In genomic region chr7:107078517-107078966, GRCh38 we compare ENCODE assay signal across 12 cellular contexts. TPM values are rescaled to one million over a fixed set of nuclear protein-coding genes. Genes with fewer than 3 reads are reported as not detected.
DNase-seq lines count a peak whose midpoint lies in the region; ATAC-seq and TF ChIP-seq lines count a peak whose summit lies in the region.
"Had no signal": no experiment of that assay in that cellular context is flagged by ENCODE, and none has a peak within 500 bp of the region (broad histone marks: within the 10 kb centered on the region; RNA-seq: fewer than 3 reads in every experiment).

No MANE protein-coding gene starts in this region.

- no peak for TF ChIP-seq POLR2A in HCT116 (IDR thresholded peaks at IDR 0.05; ENCODE audit: borderline replicate concordance, extremely low read depth, insufficient read depth, insufficient read length)

- TF ChIP-seq CTCF in A673 (conservative IDR thresholded peaks at IDR 0.05; ENCODE audit: low read depth, low read length) (no peak), HCT116 (IDR thresholded peaks at IDR 0.05 in 2 of 3, conservative IDR thresholded peaks at IDR 0.05 in 1 of 3; ENCODE audit: borderline replicate concordance in 1 of 3, insufficient read depth in 1 of 3, low read depth in 2 of 3, low read length in 2 of 3) (no peak)

- no peak overlapping the region for H3K4me2 ChIP-seq in HCT116 (ENCODE audit: low read length)

- intact Hi-C loops in A673 (cut with micrococcal nuclease; ENCODE audit: unreplicated experiment) (loop anchor here (10.0 kb wide), 1 partner anchor 64 kb away; no protein-coding TSS in a partner anchor), HCT116 (cut with micrococcal nuclease) (no loop called here)
- intact Hi-C loops in activated T-helper 1 cell treated with anti-CD3 and anti-CD28 coated beads, Interleukin-12 subunit alpha, Interleukin-12 subunit beta, Interleukin-2, Interleukin-4 antibody, amounts not matched to agents 30 ng/mL and 10 ng/mL and 1 ng/mL, durations not matched to agents 14 hours and 24 hours and 36 hours (cut with micrococcal nuclease), result no loop called here

- H3K4me3 ChIP-seq in A673 (ENCODE audit: low read depth, low read length, poor library complexity, severe bottlenecking) (no peak overlapping the region), HCT116 (replicated peaks in 1 of 2; ENCODE audit: low read depth in 1 of 2, low read length in 2 of 2) (no peak overlapping the region)
- H3K4me3 ChIP-seq: gastrocnemius medialis, suprapubic skin had no signal

- H3K9me2 ChIP-seq in HCT116 (ENCODE audit: insufficient read depth), result no peaks in the 10 kb centered on the region

- CTCF ChIA-PET in A673 (lab: Charles Lee), result no interaction called here
- CTCF ChIA-PET in HCT116 (lab: Charles Lee), result no interaction called here

- H3K4me3 Mint-ChIP-seq in activated T-helper 1 cell treated with anti-CD3 and anti-CD28 coated beads, Interleukin-12 subunit alpha, Interleukin-12 subunit beta, Interleukin-2, Interleukin-4 antibody, amounts not matched to agents 30 ng/mL and 10 ng/mL and 1 ng/mL, durations not matched to agents 14 hours and 24 hours and 36 hours, result no peak overlapping the region
- H3K4me3 Mint-ChIP-seq in stimulated activated naive CD8-positive, alpha-beta T cell treated with anti-CD3 and anti-CD28 coated beads, Interleukin-15, amount 100 ng/mL, for 72 hours, result no peak overlapping the region
- H3K4me3 Mint-ChIP-seq: activated naive CD8-positive, alpha-beta T cell had no signal

- TF ChIP-seq RAD21 in HCT116 (IDR thresholded peaks at IDR 0.05; ENCODE audit: low read depth), result no peak

- no peak for ATAC-seq in HCT116
- no peak for ATAC-seq in GM18909 (IDR thresholded peaks at IDR 0.05; ENCODE audit: poor library complexity, unreplicated experiment)
- no peak for ATAC-seq in stimulated activated naive CD8-positive, alpha-beta T cell treated with anti-CD3 and anti-CD28 coated beads, Interleukin-15, amount 100 ng/mL, for 72 hours
- ATAC-seq: activated CD4-positive, CD25-positive, alpha-beta regulatory T cell treated with anti-CD3 and anti-CD28 coated beads, Interleukin-2, amount 50 U/mL, for 24 hours; gastrocnemius medialis had no signal

- no peaks in the 10 kb centered on the region for H4K20me1 ChIP-seq in HCT116 (ENCODE audit: insufficient read depth)

- no peaks in the 10 kb centered on the region for H3K36me3 Mint-ChIP-seq in activated T-helper 1 cell treated with anti-CD3 and anti-CD28 coated beads, Interleukin-12 subunit alpha, Interleukin-12 subunit beta, Interleukin-2, Interleukin-4 antibody, amounts not matched to agents 30 ng/mL and 10 ng/mL and 1 ng/mL, durations not matched to agents 14 hours and 24 hours and 36 hours (ENCODE audit: low read depth)
- H3K36me3 Mint-ChIP-seq: activated naive CD8-positive, alpha-beta T cell had no signal

- POLR2A ChIA-PET in A673 (lab: Charles Lee; ENCODE audit: low non-redundant PET) (no interaction called here), HCT116 (lab: Charles Lee) (no interaction called here)

- H3K9me3 ChIP-seq in A673 (ENCODE audit: low read depth, low read length, poor library complexity, severe bottlenecking), result no peaks in the 10 kb centered on the region
- H3K9me3 ChIP-seq in HCT116 (ENCODE audit: control insufficient read depth in 1 of 2, insufficient read depth in 1 of 2, low read depth in 1 of 2, low read length in 2 of 2), result no peaks in the 10 kb centered on the region
- H3K9me3 ChIP-seq: gastrocnemius medialis, suprapubic skin had no signal

- H3K4me1 ChIP-seq in A673 (ENCODE audit: insufficient read depth, low read length, poor library complexity, severe bottlenecking) (no peaks in the 10 kb centered on the region), HCT116 (ENCODE audit: control insufficient read depth in 1 of 2, insufficient read depth in 2 of 2, low read length in 2 of 2) (0 out of 4 replicates have a peak, but pooled peaks cover 0 to 4% of the 10 kb centered on the region in 2 experiments)
- H3K4me1 ChIP-seq: gastrocnemius medialis, suprapubic skin had no signal

- RAD21 ChIA-PET in HCT116 (lab: Charles Lee; ENCODE audit: low non-redundant PET in 1 of 2, low total read pairs in 2 of 2, uncharacterized antibody in 2 of 2, unreplicated experiment in 2 of 2), result no interaction called here

- H3K27me3 ChIP-seq in A673 (replicated peaks; ENCODE audit: insufficient read depth, low read depth, low read length, poor library complexity) (no peaks in the 10 kb centered on the region), HCT116 (ENCODE audit: insufficient read depth, low read length) (no peaks in the 10 kb centered on the region)
- H3K27me3 ChIP-seq: gastrocnemius medialis, suprapubic skin had no signal

- H3K36me3 ChIP-seq in A673 (ENCODE audit: insufficient read depth, low read length, poor library complexity, severe bottlenecking), result no peaks in the 10 kb centered on the region
- H3K36me3 ChIP-seq in HCT116 (ENCODE audit: control insufficient read depth in 1 of 2, insufficient read depth in 2 of 2, low read length in 2 of 2), result no peaks in the 10 kb centered on the region
- H3K36me3 ChIP-seq: gastrocnemius medialis, suprapubic skin had no signal

- H2AFZ ChIP-seq in HCT116 (ENCODE audit: low read depth, low read length, poor library complexity, severe bottlenecking), result no peak overlapping the region

- H3K79me2 ChIP-seq in HCT116 (ENCODE audit: insufficient read depth, low read length), result no peaks in the 10 kb centered on the region

- no peak overlapping the region for H3K27ac Mint-ChIP-seq in activated T-helper 1 cell treated with anti-CD3 and anti-CD28 coated beads, Interleukin-12 subunit alpha, Interleukin-12 subunit beta, Interleukin-2, Interleukin-4 antibody, amounts not matched to agents 30 ng/mL and 10 ng/mL and 1 ng/mL, durations not matched to agents 14 hours and 24 hours and 36 hours
- H3K27ac Mint-ChIP-seq in stimulated activated naive CD8-positive, alpha-beta T cell treated with anti-CD3 and anti-CD28 coated beads, Interleukin-15, amount 100 ng/mL, for 72 hours, result no peak overlapping the region
- H3K27ac Mint-ChIP-seq: activated naive CD8-positive, alpha-beta T cell had no signal

- no peaks in the 10 kb centered on the region for H3K4me1 Mint-ChIP-seq in activated T-helper 1 cell treated with anti-CD3 and anti-CD28 coated beads, Interleukin-12 subunit alpha, Interleukin-12 subunit beta, Interleukin-2, Interleukin-4 antibody, amounts not matched to agents 30 ng/mL and 10 ng/mL and 1 ng/mL, durations not matched to agents 14 hours and 24 hours and 36 hours (ENCODE audit: low read depth)
- peaks cover 4% of the 10 kb centered on the region for H3K4me1 Mint-ChIP-seq in stimulated activated naive CD8-positive, alpha-beta T cell treated with anti-CD3 and anti-CD28 coated beads, Interleukin-15, amount 100 ng/mL, for 72 hours

- DNase-seq in A673 (ENCODE audit: low spot score) (peak; percentile 4), HCT116 (ENCODE audit: low read depth, low spot score) (peak; percentile 4), SK-N-DZ (ENCODE audit: low spot score) (peak; percentile 87), glomerular endothelial cell (ENCODE audit: extremely low read depth, low read depth, low spot score) (peak; percentile 92), amniotic stem cell (lab: John Stamatoyannopoulos, UW) (no peak)
- no peak for DNase-seq in activated T-helper 1 cell treated with anti-CD3 and anti-CD28 coated beads, Interleukin-12 subunit alpha, Interleukin-12 subunit beta, Interleukin-2, Interleukin-4 antibody, amounts not matched to agents 30 ng/mL and 10 ng/mL and 1 ng/mL, durations not matched to agents 14 hours and 24 hours and 36 hours (ENCODE audit: low spot score)
- DNase-seq in stimulated activated naive CD8-positive, alpha-beta T cell treated with anti-CD3 and anti-CD28 coated beads, Interleukin-15, amount 100 ng/mL, for 72 hours, result no peak
- DNase-seq: gastrocnemius medialis had no signal

- peaks cover 8% of the 10 kb centered on the region for H3K27me3 Mint-ChIP-seq in activated T-helper 1 cell treated with anti-CD3 and anti-CD28 coated beads, Interleukin-12 subunit alpha, Interleukin-12 subunit beta, Interleukin-2, Interleukin-4 antibody, amounts not matched to agents 30 ng/mL and 10 ng/mL and 1 ng/mL, durations not matched to agents 14 hours and 24 hours and 36 hours (ENCODE audit: insufficient read depth)
- no peaks in the 10 kb centered on the region for H3K27me3 Mint-ChIP-seq in stimulated activated naive CD8-positive, alpha-beta T cell treated with anti-CD3 and anti-CD28 coated beads, Interleukin-15, amount 100 ng/mL, for 72 hours
- H3K27me3 Mint-ChIP-seq: activated naive CD8-positive, alpha-beta T cell had no signal

- no peaks in the 10 kb centered on the region for H3K9me3 Mint-ChIP-seq in activated T-helper 1 cell treated with anti-CD3 and anti-CD28 coated beads, Interleukin-12 subunit alpha, Interleukin-12 subunit beta, Interleukin-2, Interleukin-4 antibody, amounts not matched to agents 30 ng/mL and 10 ng/mL and 1 ng/mL, durations not matched to agents 14 hours and 24 hours and 36 hours
- no peaks in the 10 kb centered on the region for H3K9me3 Mint-ChIP-seq in stimulated activated naive CD8-positive, alpha-beta T cell treated with anti-CD3 and anti-CD28 coated beads, Interleukin-15, amount 100 ng/mL, for 72 hours

- H3K27ac ChIP-seq in A673 (ENCODE audit: low read depth, low read length, poor library complexity, severe bottlenecking) (no peak overlapping the region), HCT116 (ENCODE audit: low read depth, low read length) (no peak overlapping the region)
- H3K27ac ChIP-seq: suprapubic skin had no signal

- BruUV-seq in A673 (replicated peaks; lab: Mats Ljungman, UMichigan), result no TSS peak
- BruUV-seq in HCT116 (replicated peaks; lab: Mats Ljungman, UMichigan), result no TSS peak

- H3K9ac ChIP-seq in HCT116 (ENCODE audit: low read length), result no peak overlapping the region

TF ChIP-seq in HCT116, 20 proteins besides CTCF, POLR2A, EP300 and RAD21:
- TF ChIP-seq TCF7L2 (IDR thresholded peaks at IDR 0.05; ENCODE audit: borderline replicate concordance, extremely low read depth, insufficient read depth, insufficient read length) (no peak), EZH2 (IDR thresholded peaks at IDR 0.05) (no peak), FOSL1 (IDR thresholded peaks at IDR 0.05; ENCODE audit: low read depth) (peak; percentile 59), EGR1 (IDR thresholded peaks at IDR 0.05; ENCODE audit: low read depth) (no peak)

RNA-seq across cellular contexts. Expression of gene PRKAR2B, which starts 34.0 kb away (rescaled TPM):
- total RNA-seq in A673 (2021), result 4.8 and 4.9 TPM in 2 replicates
- total RNA-seq in HCT116 (2021; ENCODE audit: unreplicated experiment), result 15.1 TPM
- 3.2 and 5.3 TPM in 2 replicates for polyA plus RNA-seq in HCT116 (2012)
- 38.9 and 46.0 TPM in 2 replicates for polyA plus RNA-seq in SK-N-DZ (2014; cell fraction: cytosol; rRNA removed)
- 17.1 and 24.7 TPM in 2 replicates for polyA plus RNA-seq in SK-N-DZ (2014; cell fraction: nucleus; rRNA removed)
- total RNA-seq in glomerular endothelial cell, result 24.2 and 28.7 TPM in 2 replicates
- total RNA-seq in activated T-helper 1 cell treated with anti-CD3 and anti-CD28 coated beads, Interleukin-12 subunit alpha, Interleukin-12 subunit beta, Interleukin-2, Interleukin-4 antibody, amounts not matched to agents 30 ng/mL and 10 ng/mL and 1 ng/mL, durations not matched to agents 14 hours and 24 hours and 36 hours, result 0.42 and 1.0 TPM in 2 replicates

Comparison
In these comparisons a context has a peak if more than half of its experiments do, and no peak if none do; other contexts are left out.
1. DNase-seq: peak in A673 (single experiment), HCT116 (single experiment), SK-N-DZ (single experiment) and glomerular endothelial cell (single experiment); none in activated T-helper 1 cell treated with anti-CD3 and anti-CD28 coated beads, Interleukin-12 subunit alpha, Interleukin-12 subunit beta, Interleukin-2, Interleukin-4 antibody, amounts not matched to agents 30 ng/mL and 10 ng/mL and 1 ng/mL, durations not matched to agents 14 hours and 24 hours and 36 hours (single experiment), amniotic stem cell (single experiment) and stimulated activated naive CD8-positive, alpha-beta T cell treated with anti-CD3 and anti-CD28 coated beads, Interleukin-15, amount 100 ng/mL, for 72 hours (0 of 2).